ENCODE assay signal across 12 cellular contexts in the genomic region with DNA sequence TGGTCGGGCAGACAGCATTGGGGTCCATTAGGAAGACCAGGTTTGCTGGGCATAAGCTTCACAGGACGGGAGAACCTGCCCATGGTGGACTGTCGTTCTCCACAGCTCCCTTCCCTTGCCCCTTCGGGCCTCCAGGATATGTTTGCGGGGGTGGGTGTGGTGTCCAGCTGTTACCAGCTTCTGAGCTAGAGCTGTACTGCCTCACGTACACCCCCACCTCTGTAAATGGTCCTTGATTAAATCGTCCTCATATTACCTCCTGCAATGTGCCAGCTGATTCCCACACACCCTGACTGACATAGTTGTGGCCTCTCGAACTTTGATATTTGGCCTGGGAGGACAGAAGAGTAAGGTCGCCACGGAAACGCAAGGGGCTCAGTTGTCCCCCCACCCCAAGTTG. TPM values are rescaled to one million over a fixed set of nuclear protein-coding genes. Genes with fewer than 3 reads are reported as not detected.
"Had no signal": no experiment of that assay in that cellular context is flagged by ENCODE, and none has a peak within 500 bp of the region (broad histone marks: within the 10 kb centered on the region; RNA-seq: fewer than 3 reads in every experiment).

No MANE protein-coding gene starts in this region.

- ATAC-seq: activated naive CD4-positive, alpha-beta T cell treated with anti-CD3 and anti-CD28 coated beads, Interleukin-2, amount 50 U/mL, for 72 hours; activated T-cell treated with anti-CD3 and anti-CD28 coated beads, Interleukin-2, amount 50 U/mL, for 4 hours; naive thymus-derived CD8-positive, alpha-beta T cell had no signal

- DNase-seq: activated CD4-positive, alpha-beta memory T cell treated with anti-CD3 and anti-CD28 coated beads, Interleukin-2, amount 10 ng/mL, durations not matched to agents 7 days and 5 days; activated effector memory CD4-positive, alpha-beta T cell treated with anti-CD3 and anti-CD28 coated beads, Interleukin-2, amount 50 U/mL, for 16 hours; activated T-cell treated with anti-CD3 and anti-CD28 coated beads, Interleukin-2, amount 50 U/mL, for 4 hours; cortex of kidney; effector CD8-positive, alpha-beta T cell; naive thymus-derived CD8-positive, alpha-beta T cell; stimulated activated CD4-positive, alpha-beta T cell treated with anti-CD3 and anti-CD28 coated beads, Interleukin-1b, Interleukin-23, amount 100 ng/mL, for 48 hours; stomach had no signal

- H3K4me3 ChIP-seq: stomach, uterus had no signal

- H3K9me3 ChIP-seq: stomach, uterus had no signal

- H3K4me1 ChIP-seq: uterus had no signal

- H3K36me3 ChIP-seq: uterus had no signal

- H3K27me3 ChIP-seq: stomach, uterus had no signal

RNA-seq across cellular contexts. Expression of gene RAB36, which starts 18.8 kb away (rescaled TPM):
- total RNA-seq: T-helper 1 cell treated with Interleukin-12 subunit alpha and Interleukin-12 subunit beta and Interleukin-4 antibody, amounts not matched to agents 30 ng/mL and 1 ng/mL, for 36 hours had no signal

RNA-seq across cellular contexts. Expression of gene RSPH14, which starts 22.3 kb away (rescaled TPM):
- total RNA-seq: activated CD4-positive, alpha-beta memory T cell treated with anti-CD3 and anti-CD28 coated beads, Interleukin-2, amount 10 ng/mL, durations not matched to agents 7 days and 5 days; activated T-cell treated with anti-CD3 and anti-CD28 coated beads, Interleukin-2, amount 50 U/mL, for 4 hours; lung microvascular endothelial cell; stomach; T-helper 1 cell treated with Interleukin-12 subunit alpha and Interleukin-12 subunit beta and Interleukin-4 antibody, amounts not matched to agents 30 ng/mL and 1 ng/mL, for 36 hours had no signal
